In genomic region chr20:45359406-45360148, GRCh38 we compare ENCODE assay signal across 1 cellular context.
TF ChIP-seq lines count a peak whose summit lies in the region.

No MANE protein-coding gene starts in this region.

TF ChIP-seq in A549, 52 proteins besides CTCF, POLR2A, EP300 and RAD21 (continued from another document):
- TF ChIP-seq HOXB13 (CRISPR knock-in tag; IDR thresholded peaks at IDR 0.05; ENCODE audit: low read depth) = no peak
- TF ChIP-seq NR3C1 (IDR thresholded peaks at IDR 0.05) = no peak
- TF ChIP-seq HEYL (CRISPR knock-in tag; IDR thresholded peaks at IDR 0.05) = no peak
- TF ChIP-seq GATA3 (IDR thresholded peaks at IDR 0.05; ENCODE audit: borderline replicate concordance) = no peak
- no peak for TF ChIP-seq JUNB (IDR thresholded peaks at IDR 0.05)
- TF ChIP-seq BHLHE40 (IDR thresholded peaks at IDR 0.05; ENCODE audit: low read depth, low read length) = no peak
- no peak for TF ChIP-seq FOXS1 (CRISPR knock-in tag; IDR thresholded peaks at IDR 0.05)
- TF ChIP-seq CBX2 (IDR thresholded peaks at IDR 0.05; ENCODE audit: borderline replicate concordance, low read depth) = no peak
- no peak for TF ChIP-seq ATOH8 (CRISPR knock-in tag; IDR thresholded peaks at IDR 0.05; ENCODE audit: low read depth)
- TF ChIP-seq RCOR1 (IDR thresholded peaks at IDR 0.05; ENCODE audit: low read depth, low read length) = no peak
- no peak for TF ChIP-seq JUN (IDR thresholded peaks at IDR 0.05)
- TF ChIP-seq HES2 (IDR thresholded peaks at IDR 0.05) = no peak
- no peak for TF ChIP-seq TFCP2L1 (CRISPR knock-in tag; IDR thresholded peaks at IDR 0.05)
TF ChIP-seq in A549: peak in this region for 0.
